Comparison of ENCODE assay signal across 17 cellular contexts in the genomic region with DNA sequence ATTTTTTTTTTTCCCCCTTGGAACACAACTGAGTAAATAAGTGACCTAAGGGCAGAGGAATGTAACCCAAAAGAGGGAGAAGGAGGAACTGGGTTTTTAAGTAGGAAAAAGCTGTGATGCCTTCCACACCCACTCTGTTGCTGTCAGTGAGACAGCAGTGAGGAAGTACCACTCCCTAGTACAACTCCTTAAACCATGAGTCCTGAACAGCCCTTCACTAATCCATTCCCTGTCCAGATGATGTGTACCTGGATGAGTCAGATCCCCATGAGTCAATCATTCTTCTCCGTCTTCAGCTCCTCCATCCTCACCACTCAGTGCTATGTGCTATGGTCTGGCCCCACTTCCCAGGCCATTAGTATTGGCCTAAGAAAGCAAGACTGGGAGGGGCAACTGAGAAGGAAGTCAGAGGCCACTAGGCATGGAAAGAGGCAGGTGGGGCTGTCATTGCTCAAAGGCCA. TPM values are rescaled to one million over a fixed set of nuclear protein-coding genes. Genes with fewer than 3 reads are reported as not detected.
A peak's percentile ranks its signal among the peaks of the same experiment; 100 is the strongest.
DNase-seq lines count a peak whose midpoint lies in the region; ATAC-seq, FAIRE-seq and TF ChIP-seq lines count a peak whose summit lies in the region.
"Had no signal": no experiment of that assay in that cellular context is flagged by ENCODE, and none has a peak within 500 bp of the region (broad histone marks: within the 10 kb centered on the region; RNA-seq: fewer than 3 reads in every experiment).

No MANE protein-coding gene starts in this region.

- H3K4me2 ChIP-seq in HCT116 (ENCODE audit: low read length) = peak overlapping the region; percentile 40
- no peak overlapping the region for H3K4me2 ChIP-seq in HepG2 (ENCODE audit: low read depth, low read length)

- TF ChIP-seq RAD21 in HCT116 (IDR thresholded peaks at IDR 0.05; ENCODE audit: low read depth) (peak; percentile 17; the same call in 1 of the 2 replicates), HepG2 (CRISPR knock-in tag; IDR thresholded peaks at IDR 0.05) (no peak)

- H3K27me3 Mint-ChIP-seq in activated T-helper 17 cell treated with anti-CD3 and anti-CD28 coated beads, Interleukin-2, amount 50 U/mL, for 72 hours = no peaks in the 10 kb centered on the region
- peaks cover 0 to 5% (median 0%) of the 10 kb centered on the region in 5 donors for H3K27me3 Mint-ChIP-seq in naive thymus-derived CD8-positive, alpha-beta T cell
- H3K27me3 Mint-ChIP-seq: activated naive CD8-positive, alpha-beta T cell treated with anti-CD3 and anti-CD28 coated beads for 36 hours; activated T-cell treated with anti-CD3 and anti-CD28 coated beads, Interleukin-2, amount 50 U/mL, for 24 hours had no signal

- no peaks in the 10 kb centered on the region for H3K36me3 Mint-ChIP-seq in activated T-helper 17 cell treated with anti-CD3 and anti-CD28 coated beads, Interleukin-2, amount 50 U/mL, for 72 hours (ENCODE audit: low read depth)
- H3K36me3 Mint-ChIP-seq in naive thymus-derived CD8-positive, alpha-beta T cell = no peaks in the 10 kb centered on the region
- H3K36me3 Mint-ChIP-seq: activated naive CD8-positive, alpha-beta T cell treated with anti-CD3 and anti-CD28 coated beads for 36 hours had no signal

- peaks cover 9 to 15% of the 10 kb centered on the region in 2 experiments for H3K4me1 ChIP-seq in HCT116 (ENCODE audit: control insufficient read depth in 1 of 2, insufficient read depth in 2 of 2, low read length in 2 of 2)
- H3K4me1 ChIP-seq in HepG2 (ENCODE audit: insufficient read depth, low read length) = peaks cover 64% of the 10 kb centered on the region

- TF ChIP-seq CTCF in HCT116 (IDR thresholded peaks at IDR 0.05 in 2 of 3, conservative IDR thresholded peaks at IDR 0.05 in 1 of 3; ENCODE audit: borderline replicate concordance in 1 of 3, insufficient read depth in 1 of 3, low read depth in 2 of 3, low read length in 2 of 3) = no peak
- TF ChIP-seq CTCF in HepG2 (CRISPR knock-in tag; IDR thresholded peaks at IDR 0.05) = no peak

- TF ChIP-seq POLR2A in HCT116 (IDR thresholded peaks at IDR 0.05; ENCODE audit: borderline replicate concordance, extremely low read depth, insufficient read depth, insufficient read length) (no peak), HepG2 (IDR thresholded peaks at IDR 0.05; ENCODE audit: insufficient read depth in 1 of 2, low read depth in 2 of 2, low read length in 2 of 2) (no peak)

- intact Hi-C loops in HCT116 (cut with micrococcal nuclease) = no loop called here
- intact Hi-C loops in HepG2 (cut with micrococcal nuclease; ENCODE audit: unreplicated experiment) = no loop called here

- no TSS peak for BruUV-seq in HCT116 (replicated peaks; lab: Mats Ljungman, UMichigan)
- BruUV-seq in HepG2 (replicated peaks; lab: Mats Ljungman, UMichigan) = no TSS peak

- H3K4me3 ChIP-seq in HCT116 (replicated peaks in 1 of 2; ENCODE audit: low read depth in 1 of 2, low read length in 2 of 2) = no peak overlapping the region
- H3K4me3 ChIP-seq in HepG2 (replicated peaks in 1 of 3; ENCODE audit: insufficient read depth in 1 of 3, low read depth in 2 of 3, low read length in 3 of 3) = no peak overlapping the region

- no peaks in the 10 kb centered on the region for H3K79me2 ChIP-seq in HCT116 (ENCODE audit: insufficient read depth, low read length)
- H3K79me2 ChIP-seq in HepG2 (ENCODE audit: insufficient read depth, low read length) = no peaks in the 10 kb centered on the region

- no peak for TF ChIP-seq EP300 in HepG2 (IDR thresholded peaks at IDR 0.05; ENCODE audit: low read depth in 2 of 2, low read length in 2 of 2)
- no peak for TF ChIP-seq EP300 in HepG2 (CRISPR knock-in tag; IDR thresholded peaks at IDR 0.05; ENCODE audit: borderline replicate concordance)

- no peaks in the 10 kb centered on the region for H3K9me3 Mint-ChIP-seq in activated T-helper 17 cell treated with anti-CD3 and anti-CD28 coated beads, Interleukin-2, amount 50 U/mL, for 72 hours
- H3K9me3 Mint-ChIP-seq in naive thymus-derived CD8-positive, alpha-beta T cell = no peaks in the 10 kb centered on the region
- H3K9me3 Mint-ChIP-seq: activated CD4-positive, alpha-beta T cell treated with anti-CD3 and anti-CD28 coated beads, Interleukin-2, amount 10 ng/mL, durations not matched to agents 7 days and 5 days; activated naive CD8-positive, alpha-beta T cell treated with anti-CD3 and anti-CD28 coated beads for 36 hours; activated T-cell treated with anti-CD3 and anti-CD28 coated beads, Interleukin-2, amount 50 U/mL, for 24 hours had no signal

- H3K36me3 ChIP-seq in HCT116 (ENCODE audit: control insufficient read depth in 1 of 2, insufficient read depth in 2 of 2, low read length in 2 of 2) (no peaks in the 10 kb centered on the region), HepG2 (replicated peaks in 1 of 2; ENCODE audit: control insufficient read depth in 1 of 2, insufficient read depth in 2 of 2, low read length in 2 of 2) (no peaks in the 10 kb centered on the region)

- no peaks in the 10 kb centered on the region for H3K9me3 ChIP-seq in HCT116 (ENCODE audit: control insufficient read depth in 1 of 2, insufficient read depth in 1 of 2, low read depth in 1 of 2, low read length in 2 of 2)
- no peaks in the 10 kb centered on the region for H3K9me3 ChIP-seq in HepG2 (ENCODE audit: low read length)

- no peak overlapping the region for H3K4me3 Mint-ChIP-seq in activated T-helper 17 cell treated with anti-CD3 and anti-CD28 coated beads, Interleukin-2, amount 50 U/mL, for 72 hours
- H3K4me3 Mint-ChIP-seq in naive thymus-derived CD8-positive, alpha-beta T cell = no peak overlapping the region
- H3K4me3 Mint-ChIP-seq: activated CD4-positive, alpha-beta T cell treated with anti-CD3 and anti-CD28 coated beads, Interleukin-2, amount 10 ng/mL, durations not matched to agents 7 days and 5 days; activated naive CD8-positive, alpha-beta T cell treated with anti-CD3 and anti-CD28 coated beads for 36 hours; activated T-cell treated with anti-CD3 and anti-CD28 coated beads, Interleukin-2, amount 50 U/mL, for 24 hours; neural crest cell had no signal

- H3K9ac ChIP-seq in HCT116 (ENCODE audit: low read length) = no peak overlapping the region
- no peak overlapping the region for H3K9ac ChIP-seq in HepG2 (ENCODE audit: insufficient read depth, low read depth, low read length)

- DNase-seq in A172 (ENCODE audit: low spot score) (peak; percentile 70), HCT116 (ENCODE audit: low read depth, low spot score) (peak; percentile 76), HepG2 (ENCODE audit: low spot score) (no peak), T-helper 1 cell (no peak), NCI-H345 treated with DMSO at 0.1 percent for 48 hours (lab: John Stamatoyannopoulos, UW; ENCODE audit: unreplicated experiment) (no peak), NCI-H2227 (lab: John Stamatoyannopoulos, UW; ENCODE audit: unreplicated experiment) (no peak)
- no peak for DNase-seq in naive thymus-derived CD8-positive, alpha-beta T cell
- DNase-seq: activated CD4-positive, alpha-beta T cell treated with anti-CD3 and anti-CD28 coated beads, Interleukin-2, amount 10 ng/mL, durations not matched to agents 7 days and 5 days; activated naive CD8-positive, alpha-beta T cell treated with anti-CD3 and anti-CD28 coated beads for 36 hours; activated T-cell treated with anti-CD3 and anti-CD28 coated beads, Interleukin-2, amount 50 U/mL, for 24 hours; NCI-H1694; NCI-H82; stimulated activated naive CD4-positive, alpha-beta T cell had no signal

- no peak overlapping the region for H2AFZ ChIP-seq in HCT116 (ENCODE audit: low read depth, low read length, poor library complexity, severe bottlenecking)
- H2AFZ ChIP-seq in HepG2 (ENCODE audit: low read length) = no peak overlapping the region

- no peaks in the 10 kb centered on the region for H3K27me3 ChIP-seq in HCT116 (ENCODE audit: insufficient read depth, low read length)
- H3K27me3 ChIP-seq in HepG2 (ENCODE audit: control insufficient read depth in 1 of 2, insufficient read depth in 2 of 2, low read length in 2 of 2) = no peaks in the 10 kb centered on the region

- in situ Hi-C loops in HepG2 (cut with HindIII; ENCODE audit: extremely low pct_ligation_motif_present, low pct_unique_long_range_greater_than_20kb) = no loop called here

- POLR2A ChIA-PET in HCT116 (lab: Charles Lee) (no interaction called here), HepG2 (lab: Yijun Ruan, JAX) (interaction anchor here (0.8 to 2.8 kb wide), 5 partner anchors 12 to 74 kb away, joined by 3 to 21 read pairs (median 4); partner anchors contain the start of gene CEACAM1)
- POLR2A ChIA-PET in naive thymus-derived CD8-positive, alpha-beta T cell (lab: Charles Lee) = no interaction called here

- no peaks in the 10 kb centered on the region for H3K9me2 ChIP-seq in HCT116 (ENCODE audit: insufficient read depth)

- no peak overlapping the region for H3K27ac Mint-ChIP-seq in activated T-helper 17 cell treated with anti-CD3 and anti-CD28 coated beads, Interleukin-2, amount 50 U/mL, for 72 hours
- H3K27ac Mint-ChIP-seq in naive thymus-derived CD8-positive, alpha-beta T cell = no peak overlapping the region
- H3K27ac Mint-ChIP-seq: activated CD4-positive, alpha-beta T cell treated with anti-CD3 and anti-CD28 coated beads, Interleukin-2, amount 10 ng/mL, durations not matched to agents 7 days and 5 days; activated naive CD8-positive, alpha-beta T cell treated with anti-CD3 and anti-CD28 coated beads for 36 hours; activated T-cell treated with anti-CD3 and anti-CD28 coated beads, Interleukin-2, amount 50 U/mL, for 24 hours had no signal

- H4K20me1 ChIP-seq in HCT116 (ENCODE audit: insufficient read depth) = no peaks in the 10 kb centered on the region
- H4K20me1 ChIP-seq in HepG2 (ENCODE audit: insufficient read depth, low read length) = no peaks in the 10 kb centered on the region

- 64% methylated on average over 1 of the region's 1 CpG for WGBS in HepG2 (ENCODE audit: low lambda C conversion rate)

- no peak for FAIRE-seq in HepG2 (lab: Jason Lieb, UNC)

- CTCF ChIA-PET in HCT116 (lab: Charles Lee) = interaction anchor here (1.0 to 2.1 kb wide), 4 partner anchors 15 to 141 kb away, joined by 4 to 24 read pairs (median 7); no protein-coding TSS in a partner anchor
- CTCF ChIA-PET in HepG2 (lab: Yijun Ruan, JAX; ENCODE audit: low intra/inter-chr PET ratio, low total read pairs) = interaction anchor here (1.9 kb wide), 1 partner anchor 74 kb away, joined by 6 read pairs; no protein-coding TSS in a partner anchor

- peak; percentile 97 for ATAC-seq in HCT116
- peak; percentile 98 for ATAC-seq in activated T-helper 17 cell treated with anti-CD3 and anti-CD28 coated beads, Interleukin-2, amount 50 U/mL, for 72 hours (replicated peaks)
- peak; percentile 46; the same call in 2 of the 3 replicates for ATAC-seq in HepG2
- no peak for ATAC-seq in naive thymus-derived CD8-positive, alpha-beta T cell

- H3K27ac ChIP-seq in HCT116 (ENCODE audit: low read depth, low read length) = no peak overlapping the region; the same call in 1 of the 2 replicates
- H3K27ac ChIP-seq in HepG2 (ENCODE audit: extremely low read length, insufficient read depth, low read length) = no peak overlapping the region

- H3K4me1 Mint-ChIP-seq in activated T-helper 17 cell treated with anti-CD3 and anti-CD28 coated beads, Interleukin-2, amount 50 U/mL, for 72 hours = peaks cover 19% of the 10 kb centered on the region
- H3K4me1 Mint-ChIP-seq in naive thymus-derived CD8-positive, alpha-beta T cell = peaks cover 0 to 23% (median 5%) of the 10 kb centered on the region in 4 donors

- RAD21 ChIA-PET in HCT116 (lab: Charles Lee; ENCODE audit: low non-redundant PET in 1 of 2, low total read pairs in 2 of 2, uncharacterized antibody in 2 of 2, unreplicated experiment in 2 of 2) = no interaction called here

RNA-seq across cellular contexts. Expression of gene CXCL17, which starts 12.9 kb away (rescaled TPM):
- total RNA-seq in A172 (2014; rRNA removed; shearing (Covaris generic)) = not detected in 2 replicates
- total RNA-seq in HCT116 (2021; ENCODE audit: unreplicated experiment) (0.32 TPM), HepG2 (2016; rRNA removed; fragmentation: Illumina TruSeq; extraction: Trizol) (not detected in 2 replicates)
- polyA plus RNA-seq in HCT116 (2012) = 0.09 TPM in 1 of 2 replicates, not detected in the other
- not detected for total RNA-seq in activated T-helper 17 cell treated with anti-CD3 and anti-CD28 coated beads, Interleukin-2, amount 50 U/mL, for 72 hours
- total RNA-seq in HepG2 (2016; cell fraction: cytosol; rRNA removed; fragmentation: Illumina TruSeq; extraction: Trizol; ENCODE audit: low read depth) = not detected in 2 replicates
- total RNA-seq in HepG2 (2016; cell fraction: insoluble cytoplasmic fraction; rRNA removed; fragmentation: Illumina TruSeq; extraction: Trizol) = not detected in 2 replicates
- total RNA-seq in HepG2 (2016; cell fraction: membrane; rRNA removed; fragmentation: Illumina TruSeq; extraction: Trizol) = not detected in 2 replicates
- total RNA-seq in HepG2 (2016; cell fraction: nucleus; rRNA removed; fragmentation: Illumina TruSeq; extraction: Trizol) = not detected in 2 replicates
- polyA plus RNA-seq in HepG2 (2011; rRNA removed) = 0.10 and 0.12 TPM in 2 replicates
- polyA plus RNA-seq in HepG2 (2011; cell fraction: cytosol; rRNA removed) = 0.06 and 0.07 TPM in 2 replicates
- not detected in 2 replicates for polyA plus RNA-seq in HepG2 (2011; cell fraction: nucleus; rRNA removed)
- 0.23 TPM in 1 of 2 replicates, not detected in the other for polyA plus RNA-seq in HepG2 (2012)
- not detected in 2 replicates for polyA plus RNA-seq in HepG2 (2016; cell fraction: cytosol; fragmentation: Illumina TruSeq; extraction: Trizol; ENCODE audit: low read depth)
- not detected in 2 replicates for polyA plus RNA-seq in HepG2 (2016; cell fraction: insoluble cytoplasmic fraction; fragmentation: Illumina TruSeq; extraction: Trizol; ENCODE audit: low read depth)
- polyA plus RNA-seq in HepG2 (2016; cell fraction: membrane; fragmentation: Illumina TruSeq; extraction: Trizol; ENCODE audit: low read depth) = not detected in 2 replicates
- not detected in 2 replicates for polyA plus RNA-seq in HepG2 (2016; cell fraction: nucleus; fragmentation: Illumina TruSeq; extraction: Trizol; ENCODE audit: insufficient read depth, low read depth)
- polyA minus RNA-seq in HepG2 (2011; rRNA and poly(A)+ RNA removed; ENCODE audit: low replicate concordance) = not detected in 2 replicates
- not detected in 2 replicates for polyA minus RNA-seq in HepG2 (2011; cell fraction: cytosol; rRNA and poly(A)+ RNA removed)
- polyA minus RNA-seq in HepG2 (2011; cell fraction: nucleus; rRNA and poly(A)+ RNA removed) = not detected in 2 replicates
- not detected for total RNA-seq in naive thymus-derived CD8-positive, alpha-beta T cell
- polyA plus RNA-seq in naive thymus-derived CD8-positive, alpha-beta T cell = not detected
- total RNA-seq: activated CD4-positive, alpha-beta T cell treated with anti-CD3 and anti-CD28 coated beads, Interleukin-2, amount 10 ng/mL, durations not matched to agents 7 days and 5 days; activated naive CD8-positive, alpha-beta T cell treated with anti-CD3 and anti-CD28 coated beads for 36 hours; epithelial cell of proximal tubule; neural crest cell; T-helper 2 cell treated with Interferon-gamma antibody and Interleukin-4, amounts not matched to agents 100 ng/mL and 5 ng/mL, for 36 hours had no signal

RNA-seq across cellular contexts. Expression of gene LIPE, which starts 28.5 kb away (rescaled TPM):
- 1.2 TPM in 1 of 2 replicates, not detected in the other for total RNA-seq in A172 (2014; rRNA removed; shearing (Covaris generic))
- total RNA-seq in HCT116 (2021; ENCODE audit: unreplicated experiment) (11.3 TPM), HepG2 (2016; rRNA removed; fragmentation: Illumina TruSeq; extraction: Trizol) (not detected in 2 replicates)
- polyA plus RNA-seq in HCT116 (2012) = 12.1 and 13.5 TPM in 2 replicates
- total RNA-seq in activated T-helper 17 cell treated with anti-CD3 and anti-CD28 coated beads, Interleukin-2, amount 50 U/mL, for 72 hours = 10 to 100 TPM; 12.5 to 25.5 TPM
- not detected in 2 replicates for total RNA-seq in HepG2 (2016; cell fraction: cytosol; rRNA removed; fragmentation: Illumina TruSeq; extraction: Trizol; ENCODE audit: low read depth)
- not detected in 2 replicates for total RNA-seq in HepG2 (2016; cell fraction: insoluble cytoplasmic fraction; rRNA removed; fragmentation: Illumina TruSeq; extraction: Trizol)
- not detected in 2 replicates for total RNA-seq in HepG2 (2016; cell fraction: membrane; rRNA removed; fragmentation: Illumina TruSeq; extraction: Trizol)
- total RNA-seq in HepG2 (2016; cell fraction: nucleus; rRNA removed; fragmentation: Illumina TruSeq; extraction: Trizol) = not detected in 2 replicates
- polyA plus RNA-seq in HepG2 (2011; rRNA removed) = 0.20 TPM in 1 of 2 replicates, not detected in the other
- 0.08 and 0.13 TPM in 2 replicates for polyA plus RNA-seq in HepG2 (2011; cell fraction: cytosol; rRNA removed)
- 0.03 TPM in 1 of 2 replicates, not detected in the other for polyA plus RNA-seq in HepG2 (2011; cell fraction: nucleus; rRNA removed)
- polyA plus RNA-seq in HepG2 (2012) = 0.13 and 0.15 TPM in 2 replicates
- polyA plus RNA-seq in HepG2 (2016; cell fraction: cytosol; fragmentation: Illumina TruSeq; extraction: Trizol; ENCODE audit: low read depth) = not detected in 2 replicates
- polyA plus RNA-seq in HepG2 (2016; cell fraction: insoluble cytoplasmic fraction; fragmentation: Illumina TruSeq; extraction: Trizol; ENCODE audit: low read depth) = not detected in 2 replicates
- not detected in 2 replicates for polyA plus RNA-seq in HepG2 (2016; cell fraction: membrane; fragmentation: Illumina TruSeq; extraction: Trizol; ENCODE audit: low read depth)
- not detected in 2 replicates for polyA plus RNA-seq in HepG2 (2016; cell fraction: nucleus; fragmentation: Illumina TruSeq; extraction: Trizol; ENCODE audit: insufficient read depth, low read depth)
- not detected in 2 replicates for polyA minus RNA-seq in HepG2 (2011; rRNA and poly(A)+ RNA removed; ENCODE audit: low replicate concordance)
- polyA minus RNA-seq in HepG2 (2011; cell fraction: cytosol; rRNA and poly(A)+ RNA removed) = not detected in 2 replicates
- not detected in 2 replicates for polyA minus RNA-seq in HepG2 (2011; cell fraction: nucleus; rRNA and poly(A)+ RNA removed)
- 10 to 100 TPM; 29.5 TPM for total RNA-seq in naive thymus-derived CD8-positive, alpha-beta T cell
- 1 to 10 TPM; 4.2 to 9.6 (median 8.0) TPM for polyA plus RNA-seq in naive thymus-derived CD8-positive, alpha-beta T cell

Comparison
In these comparisons a context has a peak if more than half of its experiments do, and no peak if none do; other contexts are left out.
1. DNase-seq: peak in A172 (single experiment) and HCT116 (single experiment); none in HepG2 (single experiment), T-helper 1 cell (0 of 5), NCI-H345 treated with DMSO at 0.1 percent for 48 hours (single experiment), NCI-H2227 (single experiment) and naive thymus-derived CD8-positive, alpha-beta T cell (0 of 10).
2. ATAC-seq: peak in HCT116 (single experiment), activated T-helper 17 cell treated with anti-CD3 and anti-CD28 coated beads, Interleukin-2, amount 50 U/mL, for 72 hours (single experiment) and HepG2 (single experiment); none in naive thymus-derived CD8-positive, alpha-beta T cell (0 of 2).